8 cellular contexts compared by ENCODE assay signal in genomic region chr7:151349507-151349853, GRCh38. TPM values are rescaled to one million over a fixed set of nuclear protein-coding genes. Genes with fewer than 3 reads are reported as not detected.
A peak's percentile ranks its signal among the peaks of the same experiment; 100 is the strongest.
DNase-seq lines count a peak whose midpoint lies in the region; ATAC-seq and TF ChIP-seq lines count a peak whose summit lies in the region.

No MANE protein-coding gene starts in this region.

- DNase-seq in CD14-positive monocyte (ENCODE audit: low spot score) (no peak), left ventricle myocardium superior (no peak), upper lobe of right lung (no peak), NCI-H526 treated with DMSO at 0.1 percent for 48 hours (lab: John Stamatoyannopoulos, UW) (no peak), GOT3 (lab: John Stamatoyannopoulos, UW) (no peak), anterior cingulate cortex (lab: John Stamatoyannopoulos, UW) (no peak)

- peak overlapping the region; percentile 86 to 91 for H3K4me3 Mint-ChIP-seq in CD14-positive monocyte

- peaks cover 50 to 71% of the 10 kb centered on the region in 2 donors for H3K36me3 Mint-ChIP-seq in CD14-positive monocyte

- intact Hi-C loops in CD14-positive monocyte (cut with micrococcal nuclease) (loop anchor here in 1 of 2 donors (5.0 kb wide), 1 partner anchor 122 kb away; the partner anchor contains the start of gene ABCF2), left ventricle myocardium superior (cut with micrococcal nuclease) (no loop called here), upper lobe of right lung (cut with DNase I) (no loop called here)

- H3K27ac Mint-ChIP-seq in CD14-positive monocyte: peak overlapping the region; percentile 90 to 98 (median 97)

- peaks cover 28% of the 10 kb centered on the region for H3K4me1 Mint-ChIP-seq in CD14-positive monocyte

- peak; percentile 43 for ATAC-seq in GM19468 (IDR thresholded peaks at IDR 0.05; ENCODE audit: extremely low read depth, unreplicated experiment)
- ATAC-seq in HG03565 (IDR thresholded peaks at IDR 0.05; ENCODE audit: unreplicated experiment): peak; percentile 19
- ATAC-seq in left ventricle myocardium superior: peak; percentile 36
- peak; percentile 57 for ATAC-seq in upper lobe of right lung

- TF ChIP-seq CTCF in CD14-positive monocyte (IDR thresholded peaks at IDR 0.05): no peak
- no peak for TF ChIP-seq CTCF in upper lobe of right lung (IDR thresholded peaks at IDR 0.05)

- H3K9me3 Mint-ChIP-seq in CD14-positive monocyte: no peaks in the 10 kb centered on the region

- H3K27ac ChIP-seq in upper lobe of right lung: peak overlapping the region; percentile 72

- H3K4me3 ChIP-seq in upper lobe of right lung: peak overlapping the region; percentile 42

- H3K9me3 ChIP-seq in upper lobe of right lung: no peaks in the 10 kb centered on the region

- H3K27me3 ChIP-seq in upper lobe of right lung: no peaks in the 10 kb centered on the region

- H3K27me3 Mint-ChIP-seq in CD14-positive monocyte (ENCODE audit: low read depth in 3 of 3): peaks cover 0 to 3% (median 2%) of the 10 kb centered on the region in 3 donors

- peaks cover 68% of the 10 kb centered on the region for H3K36me3 ChIP-seq in upper lobe of right lung

- peaks cover 10% of the 10 kb centered on the region for H3K4me1 ChIP-seq in upper lobe of right lung

RNA-seq across cellular contexts. Expression of gene NUB1, which starts 7.9 kb away (rescaled TPM):
- 10 to 100 TPM; 37.2 to 39.2 TPM for polyA plus RNA-seq in CD14-positive monocyte
- total RNA-seq in left ventricle myocardium superior: 36.5 TPM
- 55.2 TPM for total RNA-seq in upper lobe of right lung
